7 cellular contexts compared by ENCODE assay signal in the genomic region with DNA sequence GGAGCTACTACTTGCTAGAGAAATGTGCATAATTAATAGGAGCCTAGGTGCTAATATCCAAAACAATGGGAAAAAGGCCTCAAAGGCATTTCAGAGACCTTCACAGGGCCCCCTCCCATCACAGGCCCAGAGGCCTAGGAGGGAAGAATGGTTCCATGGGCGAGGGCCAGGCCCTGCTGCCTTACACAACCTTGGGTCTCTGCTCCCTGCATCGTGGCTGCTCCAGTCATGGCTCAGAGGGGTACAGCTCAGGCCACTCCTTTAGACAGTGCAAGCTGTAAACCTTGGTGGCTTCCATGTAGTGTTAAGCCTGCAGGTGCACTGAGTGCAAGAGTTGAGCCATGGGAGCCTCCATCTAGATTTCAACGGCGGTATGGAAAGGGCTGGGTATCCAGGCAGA.
"Had no signal": no experiment of that assay in that cellular context is flagged by ENCODE, and none has a peak within 500 bp of the region (broad histone marks: within the 10 kb centered on the region; RNA-seq: fewer than 3 reads in every experiment).

No MANE protein-coding gene starts in this region.

- ATAC-seq: HepG2, K562 had no signal

- H3K36me3 Mint-ChIP-seq: IgD-negative memory B cell had no signal

- H3K4me1 Mint-ChIP-seq: IgD-negative memory B cell had no signal

- H3K4me3 ChIP-seq: K562 had no signal

- DNase-seq: IMR-90, KBM-7, KG1 had no signal

- H3K27ac Mint-ChIP-seq: IgD-negative memory B cell had no signal

- H3K4me3 Mint-ChIP-seq: IgD-negative memory B cell had no signal

- H3K27ac ChIP-seq: HL-60 had no signal
